ENCODE assay signal across 9 cellular contexts in the genomic region with DNA sequence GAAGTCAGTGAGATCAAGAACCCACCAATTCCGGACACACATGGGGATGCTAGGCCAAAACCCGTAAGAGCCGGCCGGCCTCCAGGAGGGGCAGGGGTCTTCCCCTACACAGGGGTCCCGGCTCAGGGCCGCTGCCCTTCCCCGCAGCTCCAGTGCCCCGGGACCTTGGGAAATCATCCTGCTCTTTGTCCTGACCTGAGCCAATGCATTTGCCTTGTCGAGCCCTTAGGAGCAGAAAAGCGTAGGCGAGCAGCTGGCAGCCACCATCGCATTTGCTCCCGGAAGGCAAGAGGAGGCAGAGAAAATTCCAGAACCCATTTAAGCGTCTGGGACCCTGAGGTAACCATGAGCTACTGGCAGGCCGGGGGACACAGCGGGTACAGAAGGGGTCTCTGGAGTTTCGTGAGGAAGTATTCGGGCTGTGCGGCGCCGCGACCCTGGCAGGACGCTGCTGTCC. TPM values are rescaled to one million over a fixed set of nuclear protein-coding genes. Genes with fewer than 3 reads are reported as not detected.
DNase-seq lines count a peak whose midpoint lies in the region; ATAC-seq, FAIRE-seq and TF ChIP-seq lines count a peak whose summit lies in the region.
"Had no signal": no experiment of that assay in that cellular context is flagged by ENCODE, and none has a peak within 500 bp of the region (broad histone marks: within the 10 kb centered on the region; RNA-seq: fewer than 3 reads in every experiment).

No MANE protein-coding gene starts in this region.

- H3K4me2 ChIP-seq in HepG2 (ENCODE audit: low read depth, low read length) = no peak overlapping the region

- H3K9me3 ChIP-seq in liver (ENCODE audit: control insufficient read depth in 4 of 4, low read length in 3 of 4) (no peaks in the 10 kb centered on the region), HepG2 (ENCODE audit: low read length) (no peaks in the 10 kb centered on the region)

- peaks cover 8 to 14% (median 12%) of the 10 kb centered on the region in 4 donors for H3K4me1 ChIP-seq in liver (ENCODE audit: control insufficient read depth in 4 of 4, insufficient read depth in 4 of 4, low read length in 3 of 4)
- H3K4me1 ChIP-seq in HepG2 (ENCODE audit: insufficient read depth, low read length) = peaks cover 47% of the 10 kb centered on the region

- peak overlapping the region in 1 of 2 donors; percentile 67 for H3K9ac ChIP-seq in liver (ENCODE audit: low read depth in 1 of 2, low read length in 2 of 2)
- H3K9ac ChIP-seq in HepG2 (ENCODE audit: insufficient read depth, low read depth, low read length) = no peak overlapping the region

- no peak for ATAC-seq in HepG2
- ATAC-seq in GM21423 (IDR thresholded peaks at IDR 0.05; ENCODE audit: unreplicated experiment) = no peak

- intact Hi-C loops in HepG2 (cut with micrococcal nuclease; ENCODE audit: unreplicated experiment) = no loop called here
- intact Hi-C loops in dorsolateral prefrontal cortex (cut with DNase I) = loop anchor here (2.0 to 10.0 kb wide), 3 partner anchors 79 to 171 kb away; partner anchors contain the start of gene ADD1 (in 1 of the 2)

- no peak for TF ChIP-seq POLR2A in HepG2 (IDR thresholded peaks at IDR 0.05; ENCODE audit: insufficient read depth in 1 of 2, low read depth in 2 of 2, low read length in 2 of 2)

- TF ChIP-seq EP300 in HepG2 (IDR thresholded peaks at IDR 0.05; ENCODE audit: low read depth in 2 of 2, low read length in 2 of 2) (no peak), HepG2 (CRISPR knock-in tag; IDR thresholded peaks at IDR 0.05; ENCODE audit: borderline replicate concordance) (no peak)

- H3K36me3 ChIP-seq in liver (ENCODE audit: control insufficient read depth in 4 of 4, insufficient read depth in 3 of 4, low read depth in 1 of 4, low read length in 3 of 4) = no peaks in the 10 kb centered on the region
- H3K36me3 ChIP-seq in HepG2 (replicated peaks in 1 of 2; ENCODE audit: control insufficient read depth in 1 of 2, insufficient read depth in 2 of 2, low read length in 2 of 2) = no peaks in the 10 kb centered on the region

- no peaks in the 10 kb centered on the region for H4K20me1 ChIP-seq in HepG2 (ENCODE audit: insufficient read depth, low read length)

- in situ Hi-C loops in HepG2 (cut with HindIII; ENCODE audit: extremely low pct_ligation_motif_present, low pct_unique_long_range_greater_than_20kb) = no loop called here

- TF ChIP-seq RAD21 in liver (IDR thresholded peaks at IDR 0.05) = no peak
- no peak for TF ChIP-seq RAD21 in HepG2 (CRISPR knock-in tag; IDR thresholded peaks at IDR 0.05)

- CTCF ChIA-PET in HepG2 (lab: Yijun Ruan, JAX; ENCODE audit: low intra/inter-chr PET ratio, low total read pairs) = no interaction called here

- H3K79me2 ChIP-seq in HepG2 (ENCODE audit: insufficient read depth, low read length) = no peaks in the 10 kb centered on the region

- WGBS in liver = 50% methylated on average over 23 of the region's 23 CpGs
- WGBS in HepG2 (ENCODE audit: low lambda C conversion rate) = 98% methylated on average over 22 of the region's 23 CpGs

- DNase-seq in HepG2 (ENCODE audit: low spot score) (no peak), dorsolateral prefrontal cortex (peak in 1 of 10 donors; percentile 23), myocyte (ENCODE audit: low read depth) (peak; percentile 15), GM19238 (ENCODE audit: insufficient read length, low spot score) (no peak), mucosa of gallbladder (ENCODE audit: low spot score) (no peak)
- no peak for DNase-seq in stimulated activated CD4-positive, alpha-beta T cell treated with anti-CD3 and anti-CD28 coated beads, Interleukin-2, amount 100 ng/mL, for 24 hours
- DNase-seq: DND-41 had no signal

- no peak for TF ChIP-seq CTCF in liver (IDR thresholded peaks at IDR 0.05; ENCODE audit: low read depth, low read length, missing input control)
- TF ChIP-seq CTCF in HepG2 (CRISPR knock-in tag; IDR thresholded peaks at IDR 0.05) = no peak
- TF ChIP-seq CTCF in dorsolateral prefrontal cortex (IDR thresholded peaks at IDR 0.05 in 54 of 56, conservative IDR thresholded peaks at IDR 0.05 in 2 of 56; ENCODE audit: low read depth in 1 of 56, partially characterized antibody in 56 of 56) = no peak

- H3K4me3 ChIP-seq in liver (ENCODE audit: low read depth in 1 of 3, low read length in 3 of 3) (peak overlapping the region; percentile 16 to 53 (median 25)), HepG2 (replicated peaks in 1 of 3; ENCODE audit: insufficient read depth in 1 of 3, low read depth in 2 of 3, low read length in 3 of 3) (no peak overlapping the region), dorsolateral prefrontal cortex (peak overlapping the region; percentile 24 to 71 (median 54))

- no TSS peak for BruUV-seq in HepG2 (replicated peaks; lab: Mats Ljungman, UMichigan)

- POLR2A ChIA-PET in HepG2 (lab: Yijun Ruan, JAX) = interaction anchor here (3.7 to 3.9 kb wide), 2 partner anchors 29 to 37 kb away, joined by 30 to 60 read pairs; partner anchors contain the start of gene SH3BP2

- FAIRE-seq in HepG2 (lab: Jason Lieb, UNC) = no peak

- H3K27ac ChIP-seq in liver (ENCODE audit: low read depth in 1 of 2, low read length in 2 of 2) = peak overlapping the region; percentile 81 to 85
- H3K27ac ChIP-seq in HepG2 (ENCODE audit: extremely low read length, insufficient read depth, low read length) = no peak overlapping the region
- peak overlapping the region in 27 of 59 donors; percentile 3 to 80 (median 51) for H3K27ac ChIP-seq in dorsolateral prefrontal cortex

- no peaks in the 10 kb centered on the region for H3K27me3 ChIP-seq in liver (ENCODE audit: control insufficient read depth in 4 of 4, insufficient read depth in 4 of 4, low read length in 3 of 4)
- no peaks in the 10 kb centered on the region for H3K27me3 ChIP-seq in HepG2 (ENCODE audit: control insufficient read depth in 1 of 2, insufficient read depth in 2 of 2, low read length in 2 of 2)
- H3K27me3 ChIP-seq in dorsolateral prefrontal cortex = no peaks in the 10 kb centered on the region

- H2AFZ ChIP-seq in HepG2 (ENCODE audit: low read length) = no peak overlapping the region

TF ChIP-seq in liver, 16 proteins besides CTCF, POLR2A, EP300 and RAD21 (continues in another document):
- TF ChIP-seq NR2F2 (IDR thresholded peaks at IDR 0.05) = no peak

RNA-seq across cellular contexts. Expression of gene TNIP2, which starts 7.4 kb away (rescaled TPM):
- total RNA-seq in liver = 10 to 100 TPM; 10.5 to 20.7 TPM
- 10 to 100 TPM; 11.8 to 15.1 TPM for polyA plus RNA-seq in liver
- 28.5 and 38.0 TPM in 2 replicates for total RNA-seq in HepG2 (2016; rRNA removed; fragmentation: Illumina TruSeq; extraction: Trizol)
- total RNA-seq in HepG2 (2016; cell fraction: cytosol; rRNA removed; fragmentation: Illumina TruSeq; extraction: Trizol; ENCODE audit: low read depth) = 51.3 and 56.9 TPM in 2 replicates
- total RNA-seq in HepG2 (2016; cell fraction: insoluble cytoplasmic fraction; rRNA removed; fragmentation: Illumina TruSeq; extraction: Trizol) = 23.8 and 37.4 TPM in 2 replicates
- total RNA-seq in HepG2 (2016; cell fraction: membrane; rRNA removed; fragmentation: Illumina TruSeq; extraction: Trizol) = 75.6 and 77.4 TPM in 2 replicates
- 22.8 and 24.6 TPM in 2 replicates for total RNA-seq in HepG2 (2016; cell fraction: nucleus; rRNA removed; fragmentation: Illumina TruSeq; extraction: Trizol)
- polyA plus RNA-seq in HepG2 (2011; rRNA removed) = 25.6 and 30.1 TPM in 2 replicates
- 24.2 and 29.8 TPM in 2 replicates for polyA plus RNA-seq in HepG2 (2011; cell fraction: cytosol; rRNA removed)
- 85.8 and 92.8 TPM in 2 replicates for polyA plus RNA-seq in HepG2 (2011; cell fraction: nucleus; rRNA removed)
- polyA plus RNA-seq in HepG2 (2012) = 14.3 and 23.5 TPM in 2 replicates
- polyA plus RNA-seq in HepG2 (2016; cell fraction: cytosol; fragmentation: Illumina TruSeq; extraction: Trizol; ENCODE audit: low read depth) = 52.0 and 56.1 TPM in 2 replicates
- polyA plus RNA-seq in HepG2 (2016; cell fraction: insoluble cytoplasmic fraction; fragmentation: Illumina TruSeq; extraction: Trizol; ENCODE audit: low read depth) = 25.2 and 28.5 TPM in 2 replicates
- polyA plus RNA-seq in HepG2 (2016; cell fraction: membrane; fragmentation: Illumina TruSeq; extraction: Trizol; ENCODE audit: low read depth) = 60.4 and 61.0 TPM in 2 replicates
- polyA plus RNA-seq in HepG2 (2016; cell fraction: nucleus; fragmentation: Illumina TruSeq; extraction: Trizol; ENCODE audit: insufficient read depth, low read depth) = 46.5 and 50.4 TPM in 2 replicates
- 10.0 and 18.7 TPM in 2 replicates for polyA minus RNA-seq in HepG2 (2011; rRNA and poly(A)+ RNA removed; ENCODE audit: low replicate concordance)
- polyA minus RNA-seq in HepG2 (2011; cell fraction: cytosol; rRNA and poly(A)+ RNA removed) = 8.1 and 8.4 TPM in 2 replicates
- 18.6 and 22.9 TPM in 2 replicates for polyA minus RNA-seq in HepG2 (2011; cell fraction: nucleus; rRNA and poly(A)+ RNA removed)
- 10 to 100 TPM in 94 of 120 experiments, 1 to 10 TPM in 26; 4.8 to 32.4 (median 12.7) TPM for total RNA-seq in dorsolateral prefrontal cortex
- total RNA-seq in myocyte = 32.3 and 54.5 TPM in 2 replicates
- 25.1 TPM for polyA plus RNA-seq in myocyte (2012)
- total RNA-seq in mucosa of gallbladder = 42.2 TPM

RNA-seq across cellular contexts. Expression of gene SH3BP2, which starts 29.3 kb away (rescaled TPM):
- total RNA-seq in liver (10 to 100 TPM; 17.9 to 80.2 TPM), HepG2 (2016; rRNA removed; fragmentation: Illumina TruSeq; extraction: Trizol) (7.0 and 16.9 TPM in 2 replicates), dorsolateral prefrontal cortex (10 to 100 TPM; 15.0 to 67.4 (median 33.4) TPM), myocyte (24.9 and 31.1 TPM in 2 replicates), mucosa of gallbladder (62.1 TPM)
- polyA plus RNA-seq in liver (10 to 100 TPM; 22.6 to 54.4 TPM), HepG2 (2011; rRNA removed) (34.5 and 38.6 TPM in 2 replicates)
- 8.3 and 8.9 TPM in 2 replicates for total RNA-seq in HepG2 (2016; cell fraction: cytosol; rRNA removed; fragmentation: Illumina TruSeq; extraction: Trizol; ENCODE audit: low read depth)
- total RNA-seq in HepG2 (2016; cell fraction: insoluble cytoplasmic fraction; rRNA removed; fragmentation: Illumina TruSeq; extraction: Trizol) = 6.0 and 17.5 TPM in 2 replicates
- total RNA-seq in HepG2 (2016; cell fraction: membrane; rRNA removed; fragmentation: Illumina TruSeq; extraction: Trizol) = 10.1 and 13.2 TPM in 2 replicates
- total RNA-seq in HepG2 (2016; cell fraction: nucleus; rRNA removed; fragmentation: Illumina TruSeq; extraction: Trizol) = 24.2 and 26.2 TPM in 2 replicates
- polyA plus RNA-seq in HepG2 (2011; cell fraction: cytosol; rRNA removed) = 9.0 and 10.4 TPM in 2 replicates
- 190 and 200 TPM in 2 replicates for polyA plus RNA-seq in HepG2 (2011; cell fraction: nucleus; rRNA removed)
- polyA plus RNA-seq in HepG2 (2012) = 8.5 and 20.0 TPM in 2 replicates
- 8.6 and 9.1 TPM in 2 replicates for polyA plus RNA-seq in HepG2 (2016; cell fraction: cytosol; fragmentation: Illumina TruSeq; extraction: Trizol; ENCODE audit: low read depth)
- 8.9 and 10.1 TPM in 2 replicates for polyA plus RNA-seq in HepG2 (2016; cell fraction: insoluble cytoplasmic fraction; fragmentation: Illumina TruSeq; extraction: Trizol; ENCODE audit: low read depth)
- polyA plus RNA-seq in HepG2 (2016; cell fraction: membrane; fragmentation: Illumina TruSeq; extraction: Trizol; ENCODE audit: low read depth) = 12.6 and 15.4 TPM in 2 replicates
- 68.6 and 68.9 TPM in 2 replicates for polyA plus RNA-seq in HepG2 (2016; cell fraction: nucleus; fragmentation: Illumina TruSeq; extraction: Trizol; ENCODE audit: insufficient read depth, low read depth)
- 33.1 and 43.4 TPM in 2 replicates for polyA minus RNA-seq in HepG2 (2011; rRNA and poly(A)+ RNA removed; ENCODE audit: low replicate concordance)
- 8.4 and 8.5 TPM in 2 replicates for polyA minus RNA-seq in HepG2 (2011; cell fraction: cytosol; rRNA and poly(A)+ RNA removed)
- 60.7 and 63.2 TPM in 2 replicates for polyA minus RNA-seq in HepG2 (2011; cell fraction: nucleus; rRNA and poly(A)+ RNA removed)
- 14.4 TPM for polyA plus RNA-seq in myocyte (2012)

Comparison
In these comparisons a context has a peak if more than half of its experiments do, and no peak if none do; other contexts are left out.
1. H3K4me3 ChIP-seq: peak in liver (3 of 3) and dorsolateral prefrontal cortex (59 of 59); none in HepG2 (0 of 3).